2 cellular contexts compared by ENCODE assay signal in the genomic region with DNA sequence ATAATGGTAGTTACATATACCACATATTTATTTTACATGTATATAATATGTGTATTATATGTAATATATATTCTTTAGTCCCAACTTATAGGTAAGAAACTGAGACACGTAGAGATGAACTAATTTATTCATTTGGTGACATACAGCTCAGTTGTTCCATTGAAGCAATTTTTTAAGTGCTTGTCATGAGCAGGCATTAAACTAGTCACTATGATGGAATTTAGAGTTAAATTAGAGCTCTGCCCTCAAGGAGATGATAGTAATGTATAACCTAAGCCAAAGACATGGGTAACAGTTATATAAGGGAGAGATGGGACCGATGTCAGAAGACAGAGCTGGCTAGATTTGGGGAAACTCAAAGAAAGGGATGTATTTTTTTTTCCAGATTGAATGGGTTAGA.
TF ChIP-seq lines count a peak whose summit lies in the region.

No MANE protein-coding gene starts in this region.

TF ChIP-seq in SK-N-SH, 30 proteins besides CTCF, POLR2A, EP300 and RAD21 (continued from another document):
- TF ChIP-seq JUND (IDR thresholded peaks at IDR 0.05) (peak; percentile 42; the same call in 1 of the 2 replicates), NRF1 (IDR thresholded peaks at IDR 0.05; ENCODE audit: low read depth, low read length) (no peak), SIN3A (IDR thresholded peaks at IDR 0.05; ENCODE audit: borderline replicate concordance, low read depth, low read length) (no peak), FOXM1 (IDR thresholded peaks at IDR 0.05; ENCODE audit: low read depth) (no peak), NFIC (IDR thresholded peaks at IDR 0.05; ENCODE audit: borderline replicate concordance) (no peak), CHD2 (IDR thresholded peaks at IDR 0.05; ENCODE audit: low read length, partially characterized antibody) (no peak), RCOR1 (IDR thresholded peaks at IDR 0.05; ENCODE audit: low read length) (no peak), TAF1 (IDR thresholded peaks at IDR 0.05; ENCODE audit: borderline replicate concordance, low read depth, low read length) (no peak), TCF12 (IDR thresholded peaks at IDR 0.05) (0 out of 2 replicates have a peak, but pooled peaks have one; percentile 6), ELF1 (IDR thresholded peaks at IDR 0.05) (no peak)
- TF ChIP-seq, protein P1, sequence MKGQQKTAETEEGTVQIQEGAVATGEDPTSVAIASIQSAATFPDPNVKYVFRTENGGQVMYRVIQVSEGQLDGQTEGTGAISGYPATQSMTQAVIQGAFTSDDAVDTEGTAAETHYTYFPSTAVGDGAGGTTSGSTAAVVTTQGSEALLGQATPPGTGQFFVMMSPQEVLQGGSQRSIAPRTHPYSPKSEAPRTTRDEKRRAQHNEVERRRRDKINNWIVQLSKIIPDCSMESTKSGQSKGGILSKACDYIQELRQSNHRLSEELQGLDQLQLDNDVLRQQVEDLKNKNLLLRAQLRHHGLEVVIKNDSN (IDR thresholded peaks at IDR 0.05; ENCODE audit: borderline replicate concordance, low read depth), result no peak
- TF ChIP-seq, protein P2, sequence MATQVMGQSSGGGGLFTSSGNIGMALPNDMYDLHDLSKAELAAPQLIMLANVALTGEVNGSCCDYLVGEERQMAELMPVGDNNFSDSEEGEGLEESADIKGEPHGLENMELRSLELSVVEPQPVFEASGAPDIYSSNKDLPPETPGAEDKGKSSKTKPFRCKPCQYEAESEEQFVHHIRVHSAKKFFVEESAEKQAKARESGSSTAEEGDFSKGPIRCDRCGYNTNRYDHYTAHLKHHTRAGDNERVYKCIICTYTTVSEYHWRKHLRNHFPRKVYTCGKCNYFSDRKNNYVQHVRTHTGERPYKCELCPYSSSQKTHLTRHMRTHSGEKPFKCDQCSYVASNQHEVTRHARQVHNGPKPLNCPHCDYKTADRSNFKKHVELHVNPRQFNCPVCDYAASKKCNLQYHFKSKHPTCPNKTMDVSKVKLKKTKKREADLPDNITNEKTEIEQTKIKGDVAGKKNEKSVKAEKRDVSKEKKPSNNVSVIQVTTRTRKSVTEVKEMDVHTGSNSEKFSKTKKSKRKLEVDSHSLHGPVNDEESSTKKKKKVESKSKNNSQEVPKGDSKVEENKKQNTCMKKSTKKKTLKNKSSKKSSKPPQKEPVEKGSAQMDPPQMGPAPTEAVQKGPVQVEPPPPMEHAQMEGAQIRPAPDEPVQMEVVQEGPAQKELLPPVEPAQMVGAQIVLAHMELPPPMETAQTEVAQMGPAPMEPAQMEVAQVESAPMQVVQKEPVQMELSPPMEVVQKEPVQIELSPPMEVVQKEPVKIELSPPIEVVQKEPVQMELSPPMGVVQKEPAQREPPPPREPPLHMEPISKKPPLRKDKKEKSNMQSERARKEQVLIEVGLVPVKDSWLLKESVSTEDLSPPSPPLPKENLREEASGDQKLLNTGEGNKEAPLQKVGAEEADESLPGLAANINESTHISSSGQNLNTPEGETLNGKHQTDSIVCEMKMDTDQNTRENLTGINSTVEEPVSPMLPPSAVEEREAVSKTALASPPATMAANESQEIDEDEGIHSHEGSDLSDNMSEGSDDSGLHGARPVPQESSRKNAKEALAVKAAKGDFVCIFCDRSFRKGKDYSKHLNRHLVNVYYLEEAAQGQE (IDR thresholded peaks at IDR 0.05; ENCODE audit: low read depth, low read length), result no peak

TF ChIP-seq in SK-N-SH treated with all-trans-retinoic acid at 6 μM for 48 hours, 23 proteins besides CTCF, POLR2A, EP300 and RAD21 (continued from another document):
- TF ChIP-seq, protein P3, sequence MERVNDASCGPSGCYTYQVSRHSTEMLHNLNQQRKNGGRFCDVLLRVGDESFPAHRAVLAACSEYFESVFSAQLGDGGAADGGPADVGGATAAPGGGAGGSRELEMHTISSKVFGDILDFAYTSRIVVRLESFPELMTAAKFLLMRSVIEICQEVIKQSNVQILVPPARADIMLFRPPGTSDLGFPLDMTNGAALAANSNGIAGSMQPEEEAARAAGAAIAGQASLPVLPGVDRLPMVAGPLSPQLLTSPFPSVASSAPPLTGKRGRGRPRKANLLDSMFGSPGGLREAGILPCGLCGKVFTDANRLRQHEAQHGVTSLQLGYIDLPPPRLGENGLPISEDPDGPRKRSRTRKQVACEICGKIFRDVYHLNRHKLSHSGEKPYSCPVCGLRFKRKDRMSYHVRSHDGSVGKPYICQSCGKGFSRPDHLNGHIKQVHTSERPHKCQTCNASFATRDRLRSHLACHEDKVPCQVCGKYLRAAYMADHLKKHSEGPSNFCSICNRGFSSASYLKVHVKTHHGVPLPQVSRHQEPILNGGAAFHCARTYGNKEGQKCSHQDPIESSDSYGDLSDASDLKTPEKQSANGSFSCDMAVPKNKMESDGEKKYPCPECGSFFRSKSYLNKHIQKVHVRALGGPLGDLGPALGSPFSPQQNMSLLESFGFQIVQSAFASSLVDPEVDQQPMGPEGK (CRISPR knock-in tag; IDR thresholded peaks at IDR 0.05; ENCODE audit: borderline replicate concordance), result no peak
TF ChIP-seq in SK-N-SH treated with all-trans-retinoic acid at 6 μM for 48 hours: peak in this region for 0.
